Comparison of ENCODE assay signal across 30 cellular contexts in genomic region chr1:19680644-19681043, GRCh38. TPM values are rescaled to one million over a fixed set of nuclear protein-coding genes. Genes with fewer than 3 reads are reported as not detected.
"Had no signal": no experiment of that assay in that cellular context is flagged by ENCODE, and none has a peak within 500 bp of the region (broad histone marks: within the 10 kb centered on the region; RNA-seq: fewer than 3 reads in every experiment).

No MANE protein-coding gene starts in this region.

- H3K4me3 ChIP-seq: adrenal gland, Peyer's patch, SJSA1 had no signal

- H3K36me3 Mint-ChIP-seq: activated naive CD8-positive, alpha-beta T cell treated with anti-CD3 and anti-CD28 coated beads, Interleukin-2, amount 10 ng/mL, durations not matched to agents 7 days and 5 days had no signal

- H3K27me3 Mint-ChIP-seq: activated CD4-positive, alpha-beta T cell treated with anti-CD3 and anti-CD28 coated beads, Interleukin-2, amount 10 ng/mL, durations not matched to agents 7 days and 5 days; activated naive CD8-positive, alpha-beta T cell treated with anti-CD3 and anti-CD28 coated beads, Interleukin-2, amount 10 ng/mL, durations not matched to agents 7 days and 5 days had no signal

- H3K4me1 ChIP-seq: adrenal gland, Peyer's patch had no signal

- ATAC-seq: activated T-cell treated with anti-CD3 and anti-CD28 coated beads, Interleukin-2, amount 50 U/mL, for 72 hours had no signal

- H3K27me3 ChIP-seq: adrenal gland, Peyer's patch, SJSA1 had no signal

- H3K4me1 Mint-ChIP-seq: activated CD4-positive, alpha-beta memory T cell treated with anti-CD3 and anti-CD28 coated beads, Interleukin-2, amount 10 ng/mL, durations not matched to agents 7 days and 5 days; activated CD4-positive, alpha-beta T cell treated with anti-CD3 and anti-CD28 coated beads, Interleukin-2, amount 10 ng/mL, durations not matched to agents 7 days and 5 days; activated naive CD8-positive, alpha-beta T cell treated with anti-CD3 and anti-CD28 coated beads, Interleukin-2, amount 10 ng/mL, durations not matched to agents 7 days and 5 days had no signal

- H3K9me3 ChIP-seq: adrenal gland, Peyer's patch had no signal

- DNase-seq: activated CD4-positive, alpha-beta memory T cell treated with anti-CD3 and anti-CD28 coated beads, Interleukin-2, amount 10 ng/mL, durations not matched to agents 7 days and 5 days; activated CD4-positive, alpha-beta T cell treated with anti-CD3 and anti-CD28 coated beads, Interleukin-2, amount 10 ng/mL, durations not matched to agents 7 days and 5 days; activated CD4-positive, CD25-positive, alpha-beta regulatory T cell; activated gamma-delta T cell treated with Interleukin-2 at 50 U/mL for 16 hours; activated naive CD4-positive, alpha-beta T cell treated with anti-CD3 and anti-CD28 coated beads, Interleukin-2, amount 50 U/mL, for 16 hours; activated naive CD8-positive, alpha-beta T cell treated with anti-CD3 and anti-CD28 coated beads, Interleukin-2, amount 10 ng/mL, durations not matched to agents 7 days and 5 days; activated T-cell treated with anti-CD3 and anti-CD28 coated beads for 4 hours; activated T-cell treated with anti-CD3 and anti-CD28 coated beads, Interleukin-2, amount 50 U/mL, for 72 hours; adrenal gland; anterior cingulate cortex; MM.1S; NCI-H1105; NCI-H1436; NCI-H1694 treated with DMSO at 0.1 percent for 48 hours; NCI-H2029 treated with DMSO at 0.1 percent for 48 hours; NCI-H345; NCI-H510A; NCI-H526 treated with DMSO at 0.1 percent for 48 hours; NK-92 treated with Interleukin-12 subunit alpha and Interleukin-12 subunit beta, amount 100 ng/mL, for 24 hours; OCI-M1; Peyer's patch; SHP77; T-helper 2 cell; T1000 had no signal

- H3K9me3 Mint-ChIP-seq: activated CD4-positive, alpha-beta memory T cell treated with anti-CD3 and anti-CD28 coated beads, Interleukin-2, amount 10 ng/mL, durations not matched to agents 7 days and 5 days; activated CD4-positive, alpha-beta T cell treated with anti-CD3 and anti-CD28 coated beads, Interleukin-2, amount 10 ng/mL, durations not matched to agents 7 days and 5 days; activated naive CD8-positive, alpha-beta T cell treated with anti-CD3 and anti-CD28 coated beads, Interleukin-2, amount 10 ng/mL, durations not matched to agents 7 days and 5 days; activated T-cell treated with anti-CD3 and anti-CD28 coated beads, Interleukin-2, amount 50 U/mL, for 72 hours; activated T-helper 2 cell treated with anti-CD3 and anti-CD28 coated beads, Interferon-gamma antibody, Interleukin-2, Interleukin-4, amounts not matched to agents 10 μg/mL and 5 μg/mL and 100 μg/mL, durations not matched to agents 14 hours and 24 hours and 36 hours had no signal

- H3K27ac Mint-ChIP-seq: activated CD4-positive, alpha-beta memory T cell treated with anti-CD3 and anti-CD28 coated beads, Interleukin-2, amount 10 ng/mL, durations not matched to agents 7 days and 5 days; activated CD4-positive, alpha-beta T cell treated with anti-CD3 and anti-CD28 coated beads, Interleukin-2, amount 10 ng/mL, durations not matched to agents 7 days and 5 days; activated naive CD8-positive, alpha-beta T cell treated with anti-CD3 and anti-CD28 coated beads, Interleukin-2, amount 10 ng/mL, durations not matched to agents 7 days and 5 days; activated T-cell treated with anti-CD3 and anti-CD28 coated beads, Interleukin-2, amount 50 U/mL, for 72 hours; activated T-helper 2 cell treated with anti-CD3 and anti-CD28 coated beads, Interferon-gamma antibody, Interleukin-2, Interleukin-4, amounts not matched to agents 10 μg/mL and 5 μg/mL and 100 μg/mL, durations not matched to agents 14 hours and 24 hours and 36 hours had no signal

- H3K36me3 ChIP-seq: adrenal gland, Peyer's patch, SJSA1 had no signal

- H3K27ac ChIP-seq: adrenal gland, Peyer's patch, RWPE1, SJSA1, VCaP had no signal

- H3K4me3 Mint-ChIP-seq: activated CD4-positive, alpha-beta memory T cell treated with anti-CD3 and anti-CD28 coated beads, Interleukin-2, amount 10 ng/mL, durations not matched to agents 7 days and 5 days; activated CD4-positive, alpha-beta T cell treated with anti-CD3 and anti-CD28 coated beads, Interleukin-2, amount 10 ng/mL, durations not matched to agents 7 days and 5 days; activated naive CD8-positive, alpha-beta T cell treated with anti-CD3 and anti-CD28 coated beads, Interleukin-2, amount 10 ng/mL, durations not matched to agents 7 days and 5 days; activated T-cell treated with anti-CD3 and anti-CD28 coated beads, Interleukin-2, amount 50 U/mL, for 72 hours had no signal

RNA-seq across cellular contexts. Expression of gene HTR6, which starts 16.0 kb away (rescaled TPM):
- total RNA-seq: activated CD4-positive, alpha-beta memory T cell treated with anti-CD3 and anti-CD28 coated beads, Interleukin-2, amount 10 ng/mL, durations not matched to agents 7 days and 5 days; activated CD8-positive, alpha-beta memory T cell treated with anti-CD3 and anti-CD28 coated beads for 36 hours; activated T-helper 2 cell treated with anti-CD3 and anti-CD28 coated beads, Interferon-gamma antibody, Interleukin-2, Interleukin-4, amounts not matched to agents 10 μg/mL and 5 μg/mL and 100 μg/mL, durations not matched to agents 14 hours and 24 hours and 36 hours; adrenal gland; cardiac septum; SJSA1 had no signal
- polyA plus RNA-seq: adrenal gland had no signal
